9 cellular contexts compared by ENCODE assay signal in the genomic region with DNA sequence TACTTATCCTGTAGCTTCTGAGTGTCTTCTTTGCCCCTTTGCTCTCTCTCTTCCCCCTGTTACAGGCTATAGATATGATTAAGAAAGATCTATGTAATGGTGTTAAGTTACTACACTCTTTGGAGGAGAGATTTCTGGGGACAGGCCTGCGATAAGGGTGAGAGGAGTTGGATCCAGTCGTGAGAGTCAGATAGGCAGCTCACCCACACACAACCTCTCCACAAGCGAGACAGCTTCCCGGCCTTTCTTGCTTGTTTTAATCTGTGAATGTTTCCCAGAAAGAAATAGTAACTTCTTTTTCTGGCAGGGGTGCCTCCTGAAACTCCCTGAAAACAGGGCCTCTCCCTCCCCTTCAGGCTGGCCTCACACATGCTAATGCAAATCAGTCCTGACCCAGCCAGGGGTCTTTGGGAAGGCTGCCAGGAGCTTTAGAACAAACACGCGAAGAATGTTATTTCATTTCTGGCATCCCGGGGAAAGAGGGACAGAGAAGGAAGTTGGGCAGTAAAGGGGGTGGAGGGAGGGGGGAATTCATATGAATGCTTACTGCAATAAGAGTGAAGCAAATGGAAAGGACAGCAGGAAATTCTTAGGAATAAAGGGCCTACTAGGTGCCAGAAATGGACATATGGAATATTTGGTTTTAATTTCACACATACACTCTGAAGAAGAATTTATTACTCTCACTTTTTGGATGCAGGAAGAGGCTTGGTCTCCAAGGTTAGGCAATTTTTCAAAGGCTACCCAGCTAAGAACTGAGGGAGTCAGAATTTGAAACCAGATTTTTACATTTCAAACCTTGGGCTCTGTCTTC.
DNase-seq lines count a peak whose midpoint lies in the region; ATAC-seq, FAIRE-seq and TF ChIP-seq lines count a peak whose summit lies in the region.
"Had no signal": no experiment of that assay in that cellular context is flagged by ENCODE, and none has a peak within 500 bp of the region (broad histone marks: within the 10 kb centered on the region; RNA-seq: fewer than 3 reads in every experiment).

No MANE protein-coding gene starts in this region.

- peaks cover 0 to 2% of the 10 kb centered on the region in 2 donors for H3K27me3 Mint-ChIP-seq in CD8-positive, alpha-beta memory T cell
- H3K27me3 Mint-ChIP-seq in WTC11 (ENCODE audit: low read depth) (no peaks in the 10 kb centered on the region), neural crest cell (ENCODE audit: low read depth) (no peaks in the 10 kb centered on the region)

- no peak for TF ChIP-seq CTCF in WTC11 (IDR thresholded peaks at IDR 0.05)
- TF ChIP-seq CTCF in neural crest cell (conservative IDR thresholded peaks at IDR 0.05) = no peak

- CTCF ChIA-PET in CD8-positive, alpha-beta memory T cell (lab: Charles Lee) = no interaction called here
- CTCF ChIA-PET in WTC11 (lab: Charles Lee) = interaction anchor here (0.6 to 4.3 kb wide), 6 partner anchors 15 to 674 kb away, joined by 3 to 24 read pairs (median 3); no protein-coding TSS in a partner anchor

- H3K4me3 Mint-ChIP-seq in CD8-positive, alpha-beta memory T cell = no peak overlapping the region
- H3K4me3 Mint-ChIP-seq in WTC11 (peak overlapping the region; percentile 49), neural crest cell (peak overlapping the region; percentile 50)

- no peaks in the 10 kb centered on the region for H3K36me3 ChIP-seq in CD8-positive, alpha-beta memory T cell (ENCODE audit: insufficient read depth, low read length)
- H3K36me3 ChIP-seq: BLaER1 had no signal

- ATAC-seq in WTC11 (peak; percentile 98), Right ventricle myocardium superior (ENCODE audit: poor library complexity) (peak; percentile 73), GM18907 (IDR thresholded peaks at IDR 0.05; ENCODE audit: unreplicated experiment) (no peak)

- no peaks in the 10 kb centered on the region for H3K27me3 ChIP-seq in CD8-positive, alpha-beta memory T cell (ENCODE audit: insufficient read depth, low read length, poor library complexity, severe bottlenecking)
- H3K27me3 ChIP-seq: BLaER1 had no signal

- H3K4me1 ChIP-seq in CD8-positive, alpha-beta memory T cell (ENCODE audit: insufficient read depth, low read length) = no peaks in the 10 kb centered on the region

- no peaks in the 10 kb centered on the region for H3K9me3 ChIP-seq in CD8-positive, alpha-beta memory T cell (ENCODE audit: low read length)
- H3K9me3 ChIP-seq: BLaER1 had no signal

- intact Hi-C loops in Right ventricle myocardium superior (cut with DNase I) = no loop called here

- peak overlapping the region; percentile 60 for H3K27ac ChIP-seq in CD8-positive, alpha-beta memory T cell (ENCODE audit: low read depth, low read length)
- H3K27ac ChIP-seq: BLaER1 had no signal

- H3K4me3 ChIP-seq in CD8-positive, alpha-beta memory T cell (ENCODE audit: low read length) = no peak overlapping the region
- H3K4me3 ChIP-seq: BLaER1 had no signal

- peaks cover 0 to 3% (median 0%) of the 10 kb centered on the region in 5 donors for H3K9me3 Mint-ChIP-seq in CD8-positive, alpha-beta memory T cell
- H3K9me3 Mint-ChIP-seq in WTC11 (peaks cover 7% of the 10 kb centered on the region), neural crest cell (peaks cover 4% of the 10 kb centered on the region)

- DNase-seq in CD8-positive, alpha-beta memory T cell = no peak
- DNase-seq in WTC11 (ENCODE audit: low spot score) = peak; percentile 81
- peak; percentile 52 for DNase-seq in Right ventricle myocardium superior
- DNase-seq in neural crest cell (ENCODE audit: low read depth, low spot score) = peak; percentile 22
- DNase-seq in GM19238 (ENCODE audit: insufficient read length, low spot score) = no peak
- DNase-seq in urothelium cell line (ENCODE audit: low spot score) = no peak
- DNase-seq in stimulated activated CD8-positive, alpha-beta memory T cell treated with anti-CD3 and anti-CD28 coated beads, Interleukin-4, amount 100 ng/mL, for 48 hours = no peak

- H3K36me3 Mint-ChIP-seq in CD8-positive, alpha-beta memory T cell = peaks cover 4 to 33% (median 14%) of the 10 kb centered on the region in 3 donors
- H3K36me3 Mint-ChIP-seq in WTC11 (peaks cover 5% of the 10 kb centered on the region; the same call in 1 of the 2 replicates), neural crest cell (ENCODE audit: low read depth) (peaks cover 3% of the 10 kb centered on the region)

- H3K27ac Mint-ChIP-seq in CD8-positive, alpha-beta memory T cell = no peak overlapping the region
- H3K27ac Mint-ChIP-seq in WTC11 (peak overlapping the region; percentile 88), neural crest cell (ENCODE audit: unreplicated experiment) (peak overlapping the region; percentile 96)

- FAIRE-seq in urothelium cell line (lab: Jason Lieb, UNC) = no peak

- no peaks in the 10 kb centered on the region for H3K4me1 Mint-ChIP-seq in CD8-positive, alpha-beta memory T cell
- H3K4me1 Mint-ChIP-seq in WTC11 (peaks cover 62% of the 10 kb centered on the region), neural crest cell (peaks cover 36% of the 10 kb centered on the region)

- POLR2A ChIA-PET in CD8-positive, alpha-beta memory T cell (lab: Charles Lee) = no interaction called here
- POLR2A ChIA-PET in WTC11 (lab: Charles Lee) = interaction anchor here (0.6 kb wide), 1 partner anchor 66 kb away, joined by 5 read pairs; no protein-coding TSS in a partner anchor

TF ChIP-seq in WTC11, 78 proteins besides CTCF, POLR2A, EP300 and RAD21 (continues in another document):
- TF ChIP-seq NR1H2 (CRISPR knock-in tag; IDR thresholded peaks at IDR 0.05) (no peak), HMGA2 (CRISPR knock-in tag; IDR thresholded peaks at IDR 0.05) (no peak), PRRX2 (CRISPR knock-in tag; IDR thresholded peaks at IDR 0.05) (no peak), JAZF1 (CRISPR knock-in tag; IDR thresholded peaks at IDR 0.05) (no peak), E2F5 (CRISPR knock-in tag; IDR thresholded peaks at IDR 0.05) (no peak), ARID4B (CRISPR knock-in tag; IDR thresholded peaks at IDR 0.05; ENCODE audit: borderline replicate concordance) (no peak), FOXK1 (CRISPR knock-in tag; IDR thresholded peaks at IDR 0.05) (peak; percentile 62; the same call in 1 of the 2 replicates), GABPB1 (CRISPR knock-in tag; IDR thresholded peaks at IDR 0.05) (no peak), ETV6 (CRISPR knock-in tag; IDR thresholded peaks at IDR 0.05) (peak; percentile 94), ZNF423 (CRISPR knock-in tag; IDR thresholded peaks at IDR 0.05) (peak; percentile 62; the same call in 1 of the 2 replicates), IRF1 (CRISPR knock-in tag; IDR thresholded peaks at IDR 0.05) (no peak)

Comparison
In these comparisons a context has a peak if more than half of its experiments do, and no peak if none do; other contexts are left out.
1. DNase-seq: peak in WTC11 (single experiment), Right ventricle myocardium superior (single experiment) and neural crest cell (single experiment); none in CD8-positive, alpha-beta memory T cell (0 of 5), GM19238 (single experiment), urothelium cell line (single experiment) and stimulated activated CD8-positive, alpha-beta memory T cell treated with anti-CD3 and anti-CD28 coated beads, Interleukin-4, amount 100 ng/mL, for 48 hours (single experiment).
2. H3K27ac Mint-ChIP-seq: peak in WTC11 (single experiment) and neural crest cell (single experiment); none in CD8-positive, alpha-beta memory T cell (0 of 8).
3. H3K4me3 Mint-ChIP-seq: peak in WTC11 (single experiment) and neural crest cell (single experiment); none in CD8-positive, alpha-beta memory T cell (0 of 7).